In the genomic region with DNA sequence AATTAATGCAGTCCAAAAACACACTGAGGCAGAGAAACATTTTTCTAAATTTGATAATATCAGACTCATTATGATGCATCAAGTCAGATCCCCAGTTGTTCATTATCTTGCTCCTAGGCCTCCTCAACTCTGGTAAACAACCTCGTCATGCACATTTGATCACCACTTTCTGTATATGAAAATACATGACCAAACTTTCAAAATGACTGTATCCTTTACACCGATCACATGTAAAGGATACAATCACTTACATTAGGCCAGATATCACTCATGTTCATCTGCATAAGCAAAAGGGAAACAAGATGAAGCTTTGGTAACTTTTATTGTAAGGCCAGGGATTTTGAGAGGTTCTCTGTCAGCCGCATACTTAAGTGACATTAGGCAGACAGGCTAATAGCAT, we compare ENCODE assay signal across 25 cellular contexts.
A peak's percentile ranks its signal among the peaks of the same experiment; 100 is the strongest.
DNase-seq lines count a peak whose midpoint lies in the region; ATAC-seq, FAIRE-seq and TF ChIP-seq lines count a peak whose summit lies in the region.
"Had no signal": no experiment of that assay in that cellular context is flagged by ENCODE, and none has a peak within 500 bp of the region (broad histone marks: within the 10 kb centered on the region; RNA-seq: fewer than 3 reads in every experiment).

No MANE protein-coding gene starts in this region.

- no peak for DNase-seq in A549 (ENCODE audit: low read depth in 1 of 2, low spot score in 1 of 2)
- DNase-seq in GM13977 (ENCODE audit: low spot score): peak; percentile 8
- no peak for DNase-seq in NCI-H1417 treated with DMSO at 0.1 percent for 48 hours (lab: John Stamatoyannopoulos, UW)
- DNase-seq in G401 (ENCODE audit: low spot score): no peak
- no peak for DNase-seq in SIG-M5 treated with dmso at 0.1 percent for 504 hours (lab: John Stamatoyannopoulos, UW; ENCODE audit: unreplicated experiment)
- no peak for DNase-seq in heart left ventricle
- DNase-seq: 8988T; BE2C; C1 segment of cervical spinal cord; CD4-positive, CD25-positive, alpha-beta regulatory T cell; CD8-positive, alpha-beta memory T cell; COR-L47; DMS 273 treated with DMSO at 0.1 percent for 48 hours; DMS53; DND-41; EL; GOT3; H7; HFFc6 had no signal

- TF ChIP-seq POLR2A in A549 (IDR thresholded peaks at IDR 0.05; ENCODE audit: low read length) (no peak), heart left ventricle (IDR thresholded peaks at IDR 0.05) (no peak)

- no peak for TF ChIP-seq EP300 in A549 (IDR thresholded peaks at IDR 0.05)

- intact Hi-C loops in heart left ventricle (cut with DNase I): no loop called here

- ATAC-seq in A549 (no peak), GM19351 (IDR thresholded peaks at IDR 0.05; ENCODE audit: unreplicated experiment) (peak; percentile 65), HG02885 (IDR thresholded peaks at IDR 0.05; ENCODE audit: poor library complexity, unreplicated experiment) (peak; percentile 80), heart left ventricle (no peak)
- ATAC-seq: HCT116 had no signal

- no peak overlapping the region for H3K4me2 ChIP-seq in A549
- H3K4me2 ChIP-seq: KMS-11 had no signal

- no peaks in the 10 kb centered on the region for H3K4me1 ChIP-seq in A549
- H3K4me1 ChIP-seq in heart left ventricle: no peaks in the 10 kb centered on the region
- H3K4me1 ChIP-seq: BE2C had no signal

- H3K27ac ChIP-seq in A549 (no peak overlapping the region), heart left ventricle (no peak overlapping the region)
- H3K27ac ChIP-seq: KMS-11 had no signal

- in situ Hi-C loops in GM13977 (cut with MboI; ENCODE audit: low pct_unique_long_range_greater_than_20kb, low sequenced_read_pairs, unreplicated experiment) (no loop called here), G401 (cut with HindIII; ENCODE audit: low sequenced_read_pairs) (no loop called here)

- H3K36me3 ChIP-seq in heart left ventricle: no peaks in the 10 kb centered on the region
- H3K36me3 ChIP-seq: BE2C had no signal

- TF ChIP-seq RAD21 in A549 (conservative IDR thresholded peaks at IDR 0.05 in 1 of 2, IDR thresholded peaks at IDR 0.05 in 1 of 2): no peak

- TF ChIP-seq CTCF in A549 (IDR thresholded peaks at IDR 0.05) (no peak), GM13977 (IDR thresholded peaks at IDR 0.05; ENCODE audit: extremely low read depth, insufficient read depth, missing control alignments) (no peak), heart left ventricle (IDR thresholded peaks at IDR 0.05) (no peak)

- H3K27me3 ChIP-seq in heart left ventricle: no peaks in the 10 kb centered on the region
- H3K27me3 ChIP-seq: BE2C had no signal

- POLR2A ChIA-PET in A549 (lab: Yijun Ruan, JAX): no interaction called here

- peak; percentile 46 for FAIRE-seq in A549 (lab: Jason Lieb, UNC)
- FAIRE-seq: G401.6, GM18507 had no signal

- WGBS in A549 (ENCODE audit: missing lambda C conversion rate): 59% methylated on average over 3 of the region's 3 CpGs
- WGBS in heart left ventricle, 4 donors: 75 to 94% (median 84%) methylated on average over 3 of the region's 3 CpGs

- H3K9me3 ChIP-seq in A549 (no peaks in the 10 kb centered on the region), heart left ventricle (no peaks in the 10 kb centered on the region)
- H3K9me3 ChIP-seq: BE2C had no signal

- H3K4me3 ChIP-seq in A549: no peak overlapping the region
- no peak overlapping the region for H3K4me3 ChIP-seq in heart left ventricle

- CTCF ChIA-PET in A549 (lab: Yijun Ruan, JAX): no interaction called here

TF ChIP-seq in A549, 52 proteins besides CTCF, POLR2A, EP300 and RAD21:
- TF ChIP-seq NPAS2 (CRISPR knock-in tag; IDR thresholded peaks at IDR 0.05; ENCODE audit: borderline replicate concordance) (no peak), RNF2 (IDR thresholded peaks at IDR 0.05; ENCODE audit: borderline replicate concordance, low read depth) (no peak), ZC3H11A (IDR thresholded peaks at IDR 0.05) (no peak), SREBF2 (IDR thresholded peaks at IDR 0.05) (no peak), FOSL2 (IDR thresholded peaks at IDR 0.05) (no peak), FOSL2 (CRISPR knock-in tag; IDR thresholded peaks at IDR 0.05) (no peak), NR3C1 (IDR thresholded peaks at IDR 0.05) (no peak), EHF (CRISPR knock-in tag; IDR thresholded peaks at IDR 0.05) (no peak), TP53 (CRISPR knock-in tag; IDR thresholded peaks at IDR 0.05) (no peak), CEBPB (IDR thresholded peaks at IDR 0.05) (no peak), MYC (IDR thresholded peaks at IDR 0.05; ENCODE audit: borderline replicate concordance, low read length) (no peak), CBX2 (IDR thresholded peaks at IDR 0.05; ENCODE audit: borderline replicate concordance, low read depth) (no peak), POLR2AphosphoS2 (conservative IDR thresholded peaks at IDR 0.05; ENCODE audit: low read length) (no peak), RFX5 (IDR thresholded peaks at IDR 0.05) (no peak), HOXA7 (CRISPR knock-in tag; IDR thresholded peaks at IDR 0.05) (no peak), HDAC2 (IDR thresholded peaks at IDR 0.05) (no peak)
- TF ChIP-seq, protein P1, sequence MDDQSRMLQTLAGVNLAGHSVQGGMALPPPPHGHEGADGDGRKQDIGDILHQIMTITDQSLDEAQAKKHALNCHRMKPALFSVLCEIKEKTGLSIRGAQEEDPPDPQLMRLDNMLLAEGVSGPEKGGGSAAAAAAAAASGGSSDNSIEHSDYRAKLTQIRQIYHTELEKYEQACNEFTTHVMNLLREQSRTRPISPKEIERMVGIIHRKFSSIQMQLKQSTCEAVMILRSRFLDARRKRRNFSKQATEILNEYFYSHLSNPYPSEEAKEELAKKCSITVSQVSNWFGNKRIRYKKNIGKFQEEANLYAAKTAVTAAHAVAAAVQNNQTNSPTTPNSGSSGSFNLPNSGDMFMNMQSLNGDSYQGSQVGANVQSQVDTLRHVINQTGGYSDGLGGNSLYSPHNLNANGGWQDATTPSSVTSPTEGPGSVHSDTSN (IDR thresholded peaks at IDR 0.05): no peak
- TF ChIP-seq, protein P2, sequence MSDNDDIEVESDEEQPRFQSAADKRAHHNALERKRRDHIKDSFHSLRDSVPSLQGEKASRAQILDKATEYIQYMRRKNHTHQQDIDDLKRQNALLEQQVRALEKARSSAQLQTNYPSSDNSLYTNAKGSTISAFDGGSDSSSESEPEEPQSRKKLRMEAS (IDR thresholded peaks at IDR 0.05): no peak
- TF ChIP-seq, protein P3, sequence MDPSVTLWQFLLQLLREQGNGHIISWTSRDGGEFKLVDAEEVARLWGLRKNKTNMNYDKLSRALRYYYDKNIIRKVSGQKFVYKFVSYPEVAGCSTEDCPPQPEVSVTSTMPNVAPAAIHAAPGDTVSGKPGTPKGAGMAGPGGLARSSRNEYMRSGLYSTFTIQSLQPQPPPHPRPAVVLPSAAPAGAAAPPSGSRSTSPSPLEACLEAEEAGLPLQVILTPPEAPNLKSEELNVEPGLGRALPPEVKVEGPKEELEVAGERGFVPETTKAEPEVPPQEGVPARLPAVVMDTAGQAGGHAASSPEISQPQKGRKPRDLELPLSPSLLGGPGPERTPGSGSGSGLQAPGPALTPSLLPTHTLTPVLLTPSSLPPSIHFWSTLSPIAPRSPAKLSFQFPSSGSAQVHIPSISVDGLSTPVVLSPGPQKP (IDR thresholded peaks at IDR 0.05; ENCODE audit: low read depth, low read length): no peak
- TF ChIP-seq, protein P4, sequence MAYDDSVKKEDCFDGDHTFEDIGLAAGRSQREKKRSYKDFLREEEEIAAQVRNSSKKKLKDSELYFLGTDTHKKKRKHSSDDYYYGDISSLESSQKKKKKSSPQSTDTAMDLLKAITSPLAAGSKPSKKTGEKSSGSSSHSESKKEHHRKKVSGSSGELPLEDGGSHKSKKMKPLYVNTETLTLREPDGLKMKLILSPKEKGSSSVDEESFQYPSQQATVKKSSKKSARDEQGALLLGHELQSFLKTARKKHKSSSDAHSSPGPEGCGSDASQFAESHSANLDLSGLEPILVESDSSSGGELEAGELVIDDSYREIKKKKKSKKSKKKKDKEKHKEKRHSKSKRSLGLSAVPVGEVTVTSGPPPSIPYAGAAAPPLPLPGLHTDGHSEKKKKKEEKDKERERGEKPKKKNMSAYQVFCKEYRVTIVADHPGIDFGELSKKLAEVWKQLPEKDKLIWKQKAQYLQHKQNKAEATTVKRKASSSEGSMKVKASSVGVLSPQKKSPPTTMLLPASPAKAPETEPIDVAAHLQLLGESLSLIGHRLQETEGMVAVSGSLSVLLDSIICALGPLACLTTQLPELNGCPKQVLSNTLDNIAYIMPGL (CRISPR knock-in tag; IDR thresholded peaks at IDR 0.05; ENCODE audit: borderline replicate concordance): no peak
- TF ChIP-seq, protein P5, sequence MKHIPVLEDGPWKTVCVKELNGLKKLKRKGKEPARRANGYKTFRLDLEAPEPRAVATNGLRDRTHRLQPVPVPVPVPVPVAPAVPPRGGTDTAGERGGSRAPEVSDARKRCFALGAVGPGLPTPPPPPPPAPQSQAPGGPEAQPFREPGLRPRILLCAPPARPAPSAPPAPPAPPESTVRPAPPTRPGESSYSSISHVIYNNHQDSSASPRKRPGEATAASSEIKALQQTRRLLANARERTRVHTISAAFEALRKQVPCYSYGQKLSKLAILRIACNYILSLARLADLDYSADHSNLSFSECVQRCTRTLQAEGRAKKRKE (CRISPR knock-in tag; IDR thresholded peaks at IDR 0.05; ENCODE audit: low read depth): no peak

Comparison
In these comparisons a context has a peak if more than half of its experiments do, and no peak if none do; other contexts are left out.
1. ATAC-seq: peak in GM19351 (single experiment) and HG02885 (single experiment); none in A549 (0 of 2) and heart left ventricle (0 of 4).